ENCODE assay signal across 8 cellular contexts in genomic region chr7:156639426-156640256, GRCh38. TPM values are rescaled to one million over a fixed set of nuclear protein-coding genes. Genes with fewer than 3 reads are reported as not detected.
DNase-seq lines count a peak whose midpoint lies in the region; ATAC-seq and TF ChIP-seq lines count a peak whose summit lies in the region.

No MANE protein-coding gene starts in this region.

- no peaks in the 10 kb centered on the region for H3K27me3 ChIP-seq in transverse colon

- no peak for TF ChIP-seq POLR2A in transverse colon (IDR thresholded peaks at IDR 0.05)

- H3K4me1 ChIP-seq in transverse colon, result peaks cover 0 to 18% (median 8%) of the 10 kb centered on the region in 4 donors

- peak overlapping the region; percentile 83 to 96 (median 89) for H3K4me3 Mint-ChIP-seq in brain

- peaks cover 9 to 26% (median 17%) of the 10 kb centered on the region in 5 experiments for H3K9me3 Mint-ChIP-seq in brain

- peaks cover 55% of the 10 kb centered on the region for H3K4me1 Mint-ChIP-seq in brain

- 65 to 100% methylated on average over 2 to 38 of the region's 52 CpGs for WGBS in transverse colon (ENCODE audit: low coverage in 1 of 2), 2 donors

- H3K36me3 Mint-ChIP-seq in brain, result peaks cover 22% of the 10 kb centered on the region

- H3K27ac ChIP-seq in transverse colon, result peak overlapping the region; percentile 85 to 91 (median 86)

- H3K9me3 ChIP-seq in transverse colon, result no peaks in the 10 kb centered on the region

- intact Hi-C loops in transverse colon (cut with DNase I; ENCODE audit: low total_unique reads), result no loop called here

- TF ChIP-seq EP300 in transverse colon (IDR thresholded peaks at IDR 0.05; ENCODE audit: low read depth), result no peak

- in situ Hi-C loops in transverse colon (cut with MboI; ENCODE audit: low pct_ligation_motif_present in 1 of 4, low pct_unique_long_range_greater_than_20kb in 1 of 4, low sequenced_read_pairs in 3 of 4), result no loop called here

- peak overlapping the region; percentile 42 to 97 (median 88) for H3K27ac Mint-ChIP-seq in brain

- peaks cover 17% of the 10 kb centered on the region for H3K27me3 Mint-ChIP-seq in brain

- H3K36me3 ChIP-seq in transverse colon, result no peaks in the 10 kb centered on the region

- TF ChIP-seq CTCF in brain (conservative IDR thresholded peaks at IDR 0.05) (no peak), transverse colon (IDR thresholded peaks at IDR 0.05) (no peak)

- ATAC-seq in left lobe of liver (peak; percentile 4), HG03095 (IDR thresholded peaks at IDR 0.05; ENCODE audit: unreplicated experiment) (no peak), GM18519 (IDR thresholded peaks at IDR 0.05; ENCODE audit: low FRiP score, unreplicated experiment) (no peak)

- H3K4me3 ChIP-seq in transverse colon, result peak overlapping the region; percentile 50 to 92 (median 84)

- peak; percentile 19 for DNase-seq in EH (ENCODE audit: low read depth)
- peak in 52 of 76 experiments; percentile 8 to 69 (median 37) for DNase-seq in HUDEP-2 (lab: John Stamatoyannopoulos, UW; ENCODE audit: unreplicated experiment in 76 of 76)
- no peak for DNase-seq in left lobe of liver (ENCODE audit: low spot score)
- peak; percentile 14 for DNase-seq in transverse colon
- DNase-seq in stimulated activated naive CD4-positive, alpha-beta T cell (lab: John Stamatoyannopoulos, UW), result no peak

RNA-seq across cellular contexts. Expression of gene RNF32, which starts 0.9 kb away (rescaled TPM):
- 0.92 TPM for polyA plus RNA-seq in brain (ENCODE audit: insufficient read depth, low read depth, low replicate concordance)
- total RNA-seq in left lobe of liver (1.0 TPM), transverse colon (1 to 10 TPM; 1.1 to 3.0 (median 2.0) TPM)

Comparison
In these comparisons a context has a peak if more than half of its experiments do, and no peak if none do; other contexts are left out.
1. DNase-seq: peak in EH (single experiment), HUDEP-2 (52 of 76) and transverse colon (single experiment); none in left lobe of liver (single experiment) and stimulated activated naive CD4-positive, alpha-beta T cell (0 of 6).